Comparison of ENCODE assay signal across 1 cellular context in genomic region chr2:63898839-63899238, GRCh38.
TF ChIP-seq lines count a peak whose summit lies in the region.

No MANE protein-coding gene starts in this region.

TF ChIP-seq in GM23338, 12 proteins besides CTCF, POLR2A, EP300 and RAD21 (continued from another document):
- TF ChIP-seq ETS1 (IDR thresholded peaks at IDR 0.05) (no peak), CREB1 (CRISPR knock-in tag; IDR thresholded peaks at IDR 0.05; ENCODE audit: low read depth) (no peak), POLR2AphosphoS5 (IDR thresholded peaks at IDR 0.05; ENCODE audit: low read depth) (no peak)
